2 cellular contexts compared by ENCODE assay signal in genomic region chr21:33455858-33456446, GRCh38.
TF ChIP-seq lines count a peak whose summit lies in the region.

No MANE protein-coding gene starts in this region.

TF ChIP-seq in HEK293, 187 proteins besides CTCF, POLR2A, EP300 and RAD21:
- TF ChIP-seq HOXA7 (CRISPR knock-in tag; IDR thresholded peaks at IDR 0.05; ENCODE audit: borderline replicate concordance): no peak
- TF ChIP-seq ZNF121 (tag by site-specific recombination; IDR thresholded peaks at IDR 0.05): peak; percentile 51; the same call in 1 of the 2 replicates

TF ChIP-seq in GM12878, 131 proteins besides CTCF, POLR2A, EP300 and RAD21:
- TF ChIP-seq TAF1 (IDR thresholded peaks at IDR 0.05; ENCODE audit: borderline replicate concordance, low read depth, low read length) (no peak), POU2F2 (IDR thresholded peaks at IDR 0.05; ENCODE audit: borderline replicate concordance, low read depth, low read length) (no peak), ZBTB11 (CRISPR knock-in tag; IDR thresholded peaks at IDR 0.05) (no peak), REST (IDR thresholded peaks at IDR 0.05; ENCODE audit: low read depth, low read length) (no peak), MTA2 (IDR thresholded peaks at IDR 0.05; ENCODE audit: low read depth) (no peak), NFYA (IDR thresholded peaks at IDR 0.05; ENCODE audit: borderline replicate concordance, low read depth, low read length) (no peak), ZNF622 (IDR thresholded peaks at IDR 0.05) (no peak), SIX5 (IDR thresholded peaks at IDR 0.05; ENCODE audit: low read depth, low read length, severe bottlenecking) (no peak), RUNX3 (IDR thresholded peaks at IDR 0.05; ENCODE audit: low read length) (no peak), SREBF2 (IDR thresholded peaks at IDR 0.05; ENCODE audit: low read length) (no peak)
- TF ChIP-seq, protein P1, sequence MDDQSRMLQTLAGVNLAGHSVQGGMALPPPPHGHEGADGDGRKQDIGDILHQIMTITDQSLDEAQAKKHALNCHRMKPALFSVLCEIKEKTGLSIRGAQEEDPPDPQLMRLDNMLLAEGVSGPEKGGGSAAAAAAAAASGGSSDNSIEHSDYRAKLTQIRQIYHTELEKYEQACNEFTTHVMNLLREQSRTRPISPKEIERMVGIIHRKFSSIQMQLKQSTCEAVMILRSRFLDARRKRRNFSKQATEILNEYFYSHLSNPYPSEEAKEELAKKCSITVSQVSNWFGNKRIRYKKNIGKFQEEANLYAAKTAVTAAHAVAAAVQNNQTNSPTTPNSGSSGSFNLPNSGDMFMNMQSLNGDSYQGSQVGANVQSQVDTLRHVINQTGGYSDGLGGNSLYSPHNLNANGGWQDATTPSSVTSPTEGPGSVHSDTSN (IDR thresholded peaks at IDR 0.05; ENCODE audit: insufficient replicate concordance, low read depth, low read length): no peak
